ENCODE assay signal across 27 cellular contexts in genomic region chr18:13310286-13310685, GRCh38.
"Had no signal": no experiment of that assay in that cellular context is flagged by ENCODE, and none has a peak within 500 bp of the region (broad histone marks: within the 10 kb centered on the region; RNA-seq: fewer than 3 reads in every experiment).

No MANE protein-coding gene starts in this region.

- ATAC-seq: activated CD8-positive, alpha-beta T cell treated with anti-CD3 and anti-CD28 coated beads for 36 hours; activated T-helper 17 cell treated with anti-CD3 and anti-CD28 coated beads, Interleukin-2, amount 50 U/mL, for 72 hours; gastroesophageal sphincter; left colon; pancreas; psoas muscle; stimulated activated effector memory CD8-positive, alpha-beta T cell treated with anti-CD3 and anti-CD28 coated beads, Interleukin-12 subunit alpha, Interleukin-12 subunit beta, amount 100 ng/mL, for 72 hours; stimulated activated naive CD8-positive, alpha-beta T cell treated with anti-CD3 and anti-CD28 coated beads, Interleukin-15, amount 100 ng/mL, for 72 hours; WTC11 had no signal

- H3K27me3 Mint-ChIP-seq: activated CD8-positive, alpha-beta T cell treated with anti-CD3 and anti-CD28 coated beads for 36 hours; activated naive CD4-positive, alpha-beta T cell treated with anti-CD3 and anti-CD28 coated beads, Interleukin-2, amount 50 U/mL, for 24 hours; activated T-helper 17 cell treated with anti-CD3 and anti-CD28 coated beads, Interleukin-2, amount 50 U/mL, for 72 hours; stimulated activated naive CD8-positive, alpha-beta T cell treated with anti-CD3 and anti-CD28 coated beads, Interleukin-15, amount 100 ng/mL, for 72 hours had no signal

- H3K36me3 ChIP-seq: adrenal gland, pancreas, sigmoid colon, uterus had no signal

- H3K4me3 Mint-ChIP-seq: activated CD8-positive, alpha-beta T cell treated with anti-CD3 and anti-CD28 coated beads for 36 hours; activated naive CD4-positive, alpha-beta T cell treated with anti-CD3 and anti-CD28 coated beads, Interleukin-2, amount 50 U/mL, for 24 hours; activated T-helper 17 cell treated with anti-CD3 and anti-CD28 coated beads, Interleukin-2, amount 50 U/mL, for 72 hours; brain; immature natural killer cell; stimulated activated effector memory CD8-positive, alpha-beta T cell treated with anti-CD3 and anti-CD28 coated beads, Interleukin-12 subunit alpha, Interleukin-12 subunit beta, amount 100 ng/mL, for 72 hours; type B pancreatic cell; WTC11 had no signal

- H3K36me3 Mint-ChIP-seq: immature natural killer cell; stimulated activated effector memory CD8-positive, alpha-beta T cell treated with anti-CD3 and anti-CD28 coated beads, Interleukin-12 subunit alpha, Interleukin-12 subunit beta, amount 100 ng/mL, for 72 hours; type B pancreatic cell had no signal

- H3K27ac Mint-ChIP-seq: activated CD8-positive, alpha-beta T cell treated with anti-CD3 and anti-CD28 coated beads for 36 hours; activated naive CD4-positive, alpha-beta T cell treated with anti-CD3 and anti-CD28 coated beads, Interleukin-2, amount 50 U/mL, for 24 hours; brain; immature natural killer cell; stimulated activated effector memory CD8-positive, alpha-beta T cell treated with anti-CD3 and anti-CD28 coated beads, Interleukin-12 subunit alpha, Interleukin-12 subunit beta, amount 100 ng/mL, for 72 hours; type B pancreatic cell; WTC11 had no signal

- H3K27me3 ChIP-seq: adrenal gland, dorsolateral prefrontal cortex, gastroesophageal sphincter, pancreas, sigmoid colon, uterus had no signal

- H3K4me1 Mint-ChIP-seq: brain, WTC11 had no signal

- DNase-seq: activated CD4-positive, alpha-beta T cell treated with anti-CD3 and anti-CD28 coated beads, Interleukin-2, amount 50 U/mL, for 1 hour; activated CD8-positive, alpha-beta T cell treated with anti-CD3 and anti-CD28 coated beads for 36 hours; aorta; dorsolateral prefrontal cortex; effector memory CD4-positive, alpha-beta T cell; hippocampal formation; immature natural killer cell; kidney; left colon; mammary epithelial cell; pancreas; psoas muscle; sigmoid colon; small intestine; stimulated activated CD4-positive, alpha-beta T cell treated with anti-CD3 and anti-CD28 coated beads, Interleukin-4, amount 100 ng/mL, for 24 hours; stimulated activated naive CD8-positive, alpha-beta T cell treated with anti-CD3 and anti-CD28 coated beads, Interleukin-15, amount 100 ng/mL, for 72 hours; substantia nigra; uterus had no signal

- H3K9me3 Mint-ChIP-seq: type B pancreatic cell had no signal

- H3K27ac ChIP-seq: adrenal gland, coronary artery, dorsolateral prefrontal cortex, gastroesophageal sphincter, pancreas, psoas muscle, sigmoid colon, uterus had no signal

- H3K4me3 ChIP-seq: adrenal gland, coronary artery, dorsolateral prefrontal cortex, gastroesophageal sphincter, pancreas, psoas muscle, sigmoid colon, uterus had no signal

- H3K9me3 ChIP-seq: adrenal gland, gastroesophageal sphincter, pancreas, psoas muscle, sigmoid colon, uterus had no signal

- H3K4me1 ChIP-seq: adrenal gland, pancreas, psoas muscle, sigmoid colon, uterus had no signal
